Comparison of ENCODE assay signal across 21 cellular contexts in genomic region chr6:43502666-43503065, GRCh38. TPM values are rescaled to one million over a fixed set of nuclear protein-coding genes. Genes with fewer than 3 reads are reported as not detected.
DNase-seq lines count a peak whose midpoint lies in the region; ATAC-seq and TF ChIP-seq lines count a peak whose summit lies in the region.
"Had no signal": no experiment of that assay in that cellular context is flagged by ENCODE, and none has a peak within 500 bp of the region (broad histone marks: within the 10 kb centered on the region; RNA-seq: fewer than 3 reads in every experiment).

No MANE protein-coding gene starts in this region.

- no peak overlapping the region for H2AFZ ChIP-seq in neuronal stem cell (ENCODE audit: low read length)

- peaks cover 4 to 9% (median 6%) of the 10 kb centered on the region in 3 donors for H3K4me1 Mint-ChIP-seq in T-cell

- H3K4me3 ChIP-seq in BLaER1 (no peak overlapping the region), left ventricle myocardium inferior (no peak overlapping the region), neuronal stem cell (ENCODE audit: low read length in 2 of 2) (no peak overlapping the region), sigmoid colon (no peak overlapping the region)
- H3K4me3 ChIP-seq: BLaER1 treated with 17β-estradiol and CSF1 and Interleukin-3, amounts not matched to agents 10 nM and 100 nM had no signal

- no peak overlapping the region for H2AK5ac ChIP-seq in neuronal stem cell (ENCODE audit: low read depth, low read length)

- TF ChIP-seq EP300 in sigmoid colon (IDR thresholded peaks at IDR 0.05) = no peak

- H3K27me3 Mint-ChIP-seq in T-cell = peaks cover 2 to 3% of the 10 kb centered on the region in 2 donors

- H3K14ac ChIP-seq in neuronal stem cell (ENCODE audit: low read length) = no peak overlapping the region

- peaks cover 87% of the 10 kb centered on the region for H3K36me3 ChIP-seq in BLaER1
- peaks cover 75% of the 10 kb centered on the region for H3K36me3 ChIP-seq in left ventricle myocardium inferior
- H3K36me3 ChIP-seq in neuronal stem cell (replicated peaks in 1 of 2; ENCODE audit: control insufficient read depth in 2 of 2, insufficient read depth in 2 of 2, low read length in 2 of 2) = peaks cover 54 to 83% of the 10 kb centered on the region in 2 donors
- peaks cover 31 to 80% (median 66%) of the 10 kb centered on the region in 4 donors for H3K36me3 ChIP-seq in sigmoid colon

- H3K27ac Mint-ChIP-seq in T-cell = peak overlapping the region; percentile 19 to 34
- H3K27ac Mint-ChIP-seq: CD4-positive, alpha-beta T cell had no signal

- POLR2A ChIA-PET in T-cell (lab: Charles Lee) = no interaction called here

- intact Hi-C loops in left ventricle myocardium inferior (cut with micrococcal nuclease) = no loop called here
- intact Hi-C loops in sigmoid colon (cut with DNase I) = no loop called here

- H3K27ac ChIP-seq in BLaER1 (no peak overlapping the region), left ventricle myocardium inferior (replicated peaks) (peak overlapping the region; percentile 42), neuronal stem cell (replicated peaks; ENCODE audit: low read length) (no peak overlapping the region), sigmoid colon (no peak overlapping the region)
- H3K27ac ChIP-seq: BLaER1 treated with 17β-estradiol and CSF1 and Interleukin-3, amounts not matched to agents 10 nM and 100 nM had no signal

- H3K18ac ChIP-seq in neuronal stem cell (ENCODE audit: low read length) = no peak overlapping the region

- H3K9me3 ChIP-seq in BLaER1 (no peaks in the 10 kb centered on the region), left ventricle myocardium inferior (replicated peaks) (no peaks in the 10 kb centered on the region), neuronal stem cell (replicated peaks in 1 of 2; ENCODE audit: control insufficient read depth in 2 of 2, insufficient read depth in 1 of 2, low read depth in 1 of 2, low read length in 2 of 2) (peaks cover 0 to 2% of the 10 kb centered on the region in 2 donors), sigmoid colon (no peaks in the 10 kb centered on the region)
- H3K9me3 ChIP-seq: BLaER1 treated with 17β-estradiol and CSF1 and Interleukin-3, amounts not matched to agents 10 nM and 100 nM; SK-N-SH had no signal

- peaks cover 16% of the 10 kb centered on the region; the same call in 1 of the 2 replicates for H3K4me1 ChIP-seq in BLaER1
- H3K4me1 ChIP-seq in left ventricle myocardium inferior = peaks cover 27% of the 10 kb centered on the region
- no peaks in the 10 kb centered on the region for H3K4me1 ChIP-seq in neuronal stem cell (ENCODE audit: control insufficient read depth in 2 of 2, insufficient read depth in 1 of 2, low read depth in 1 of 2, low read length in 2 of 2)
- H3K4me1 ChIP-seq in sigmoid colon = peaks cover 0 to 6% (median 4%) of the 10 kb centered on the region in 4 donors

- TF ChIP-seq CTCF in left ventricle myocardium inferior (IDR thresholded peaks at IDR 0.05; ENCODE audit: borderline replicate concordance) = no peak
- no peak for TF ChIP-seq CTCF in sigmoid colon (IDR thresholded peaks at IDR 0.05)

- WGBS in neuronal stem cell (ENCODE audit: extremely low coverage in 2 of 2, insufficient read length in 2 of 2, insufficient replicate concordance in 1 of 2), 2 donors = no CpG with 5 or more reads among the region's 4 CpGs
- 94 to 95% methylated on average over 4 of the region's 4 CpGs for WGBS in sigmoid colon, 2 donors

- peaks cover 8% of the 10 kb centered on the region for H3K27me3 ChIP-seq in BLaER1
- H3K27me3 ChIP-seq in left ventricle myocardium inferior (ENCODE audit: low read depth) = no peaks in the 10 kb centered on the region
- H3K27me3 ChIP-seq in neuronal stem cell (ENCODE audit: control insufficient read depth in 3 of 3, insufficient read depth in 3 of 3, low read depth in 1 of 3, low read length in 3 of 3) = no peaks in the 10 kb centered on the region
- no peaks in the 10 kb centered on the region for H3K27me3 ChIP-seq in sigmoid colon

- no peak overlapping the region for H3K4me2 ChIP-seq in BLaER1
- H3K4me2 ChIP-seq in neuronal stem cell (ENCODE audit: insufficient read depth, low read length, poor library complexity, severe bottlenecking) = no peak overlapping the region
- H3K4me2 ChIP-seq: BLaER1 treated with 17β-estradiol and CSF1 and Interleukin-3, amounts not matched to agents 10 nM and 100 nM; SK-N-SH had no signal

- no peak overlapping the region for H2BK120ac ChIP-seq in neuronal stem cell (ENCODE audit: low read depth, low read length)

- CTCF ChIA-PET in T-cell (lab: Charles Lee) = no interaction called here

- peaks cover 50% of the 10 kb centered on the region for H3K36me3 Mint-ChIP-seq in T-cell

- H3K9me3 Mint-ChIP-seq in T-cell = no peaks in the 10 kb centered on the region
- H3K9me3 Mint-ChIP-seq: CD4-positive, alpha-beta T cell had no signal

- H2BK12ac ChIP-seq in neuronal stem cell (ENCODE audit: low read length) = no peak overlapping the region

- no peak overlapping the region for H3K4me3 Mint-ChIP-seq in T-cell
- H3K4me3 Mint-ChIP-seq: CD4-positive, alpha-beta T cell had no signal

- no peak overlapping the region for H4K91ac ChIP-seq in neuronal stem cell (ENCODE audit: low read depth, low read length, poor library complexity)

- H4K8ac ChIP-seq in neuronal stem cell (ENCODE audit: low read depth, low read length) = no peak overlapping the region

- H2BK5ac ChIP-seq in neuronal stem cell (ENCODE audit: low read length) = peak overlapping the region; percentile 16

- ATAC-seq in T-cell (replicated peaks in 1 of 4) (no peak), HG02970 (IDR thresholded peaks at IDR 0.05; ENCODE audit: low FRiP score, unreplicated experiment) (no peak)
- ATAC-seq: Panc1 had no signal

- no peak overlapping the region for H3K4ac ChIP-seq in neuronal stem cell (ENCODE audit: low read length)

- H3K9ac ChIP-seq in BLaER1 (peak overlapping the region; percentile 7; the same call in 1 of the 2 replicates), neuronal stem cell (ENCODE audit: low read depth, low read length, poor library complexity) (no peak overlapping the region)
- H3K9ac ChIP-seq: BLaER1 treated with 17β-estradiol and CSF1 and Interleukin-3, amounts not matched to agents 10 nM and 100 nM; SK-N-SH had no signal

- peaks cover 4% of the 10 kb centered on the region for H3K79me1 ChIP-seq in neuronal stem cell (ENCODE audit: low read depth, low read length)

- TF ChIP-seq POLR2A in sigmoid colon (IDR thresholded peaks at IDR 0.05) = no peak

- H3K23ac ChIP-seq in neuronal stem cell (ENCODE audit: low read depth, low read length, poor library complexity) = no peak overlapping the region

- DNase-seq in T-cell = no peak
- no peak for DNase-seq in left ventricle myocardium inferior
- DNase-seq in neuronal stem cell (ENCODE audit: low spot score) = no peak
- no peak for DNase-seq in NCI-H1105 treated with DMSO at 0.1 percent for 48 hours (lab: John Stamatoyannopoulos, UW)
- no peak for DNase-seq in sigmoid colon
- DNase-seq: CD4-positive, alpha-beta T cell; IMR-90; KG1; MM.1S; NCI-H1417; NCI-H1694; NCI-H2029 treated with DMSO at 0.1 percent for 48 hours; NCI-H2227 treated with DMSO at 0.1 percent for 48 hours; NCI-H69; SK-N-SH had no signal

- peaks cover 56% of the 10 kb centered on the region for H4K20me1 ChIP-seq in BLaER1

- H2BK15ac ChIP-seq in neuronal stem cell (ENCODE audit: low read length) = no peak overlapping the region

RNA-seq across cellular contexts. Expression of gene LRRC73, which starts 7.5 kb away (rescaled TPM):
- total RNA-seq in T-cell (under 1 TPM in 3 of 5 donors, not detected in 2; 0.53 to 0.95 (median 0.76) TPM), left ventricle myocardium inferior (1.6 TPM), sigmoid colon (1 to 10 TPM in 2 of 4 donors, under 1 TPM in 2; 0.33 to 1.1 (median 0.72) TPM)
- 0.92 TPM for polyA plus RNA-seq in neuronal stem cell (2013, experiment 1 of 2)
- 0.98 TPM for polyA plus RNA-seq in neuronal stem cell (2013, experiment 2 of 2)
- under 1 TPM in 1 of 3 donors, not detected in 2; 0.47 TPM for polyA plus RNA-seq in sigmoid colon

RNA-seq across cellular contexts. Expression of gene YIPF3, which starts 14.1 kb away (rescaled TPM):
- total RNA-seq in T-cell (10 to 100 TPM; 43.7 to 85.0 (median 80.0) TPM), left ventricle myocardium inferior (69.9 TPM), sigmoid colon (10 to 100 TPM; 58.4 to 74.2 (median 66.0) TPM)
- 77.3 TPM for polyA plus RNA-seq in neuronal stem cell (2013, experiment 1 of 2)
- polyA plus RNA-seq in neuronal stem cell (2013, experiment 2 of 2) = 75.2 TPM
- 10 to 100 TPM; 35.4 to 93.6 (median 42.6) TPM for polyA plus RNA-seq in sigmoid colon

RNA-seq across cellular contexts. Expression of gene POLR1C, which starts 14.2 kb away (rescaled TPM):
- total RNA-seq in T-cell (10 to 100 TPM; 42.3 to 49.8 (median 46.1) TPM), left ventricle myocardium inferior (14.7 TPM), sigmoid colon (10 to 100 TPM; 11.9 to 25.5 (median 19.1) TPM)
- 23.4 TPM for polyA plus RNA-seq in neuronal stem cell (2013, experiment 1 of 2)
- polyA plus RNA-seq in neuronal stem cell (2013, experiment 2 of 2) = 22.0 TPM
- polyA plus RNA-seq in sigmoid colon = 10 to 100 TPM; 12.6 to 39.5 (median 14.3) TPM

RNA-seq across cellular contexts. Expression of gene TJAP1, which starts 25.3 kb away (rescaled TPM):
- total RNA-seq in T-cell (10 to 100 TPM; 30.8 to 51.9 (median 50.6) TPM), left ventricle myocardium inferior (24.1 TPM), sigmoid colon (10 to 100 TPM; 14.8 to 27.1 (median 23.6) TPM)
- 30.3 TPM for polyA plus RNA-seq in neuronal stem cell (2013, experiment 1 of 2)
- polyA plus RNA-seq in neuronal stem cell (2013, experiment 2 of 2) = 28.9 TPM
- 10 to 100 TPM in 1 of 3 donors, 1 to 10 TPM in 2; 3.0 to 20.0 (median 9.0) TPM for polyA plus RNA-seq in sigmoid colon

RNA-seq across cellular contexts. Expression of gene DLK2, which starts 47.3 kb away (rescaled TPM):
- total RNA-seq in T-cell = 1 to 10 TPM in 4 of 5 donors, under 1 TPM in 1; 0.47 to 2.1 (median 1.4) TPM
- 3.3 TPM for total RNA-seq in left ventricle myocardium inferior
- polyA plus RNA-seq in neuronal stem cell (2013, experiment 1 of 2) = 1.5 TPM
- polyA plus RNA-seq in neuronal stem cell (2013, experiment 2 of 2) = 1.8 TPM
- total RNA-seq in sigmoid colon = not detected
- under 1 TPM in 1 of 3 donors, not detected in 2; 0.64 TPM for polyA plus RNA-seq in sigmoid colon
- total RNA-seq: NCI-H460, OCI-LY7 had no signal
